1 cellular context compared by ENCODE assay signal in the genomic region with DNA sequence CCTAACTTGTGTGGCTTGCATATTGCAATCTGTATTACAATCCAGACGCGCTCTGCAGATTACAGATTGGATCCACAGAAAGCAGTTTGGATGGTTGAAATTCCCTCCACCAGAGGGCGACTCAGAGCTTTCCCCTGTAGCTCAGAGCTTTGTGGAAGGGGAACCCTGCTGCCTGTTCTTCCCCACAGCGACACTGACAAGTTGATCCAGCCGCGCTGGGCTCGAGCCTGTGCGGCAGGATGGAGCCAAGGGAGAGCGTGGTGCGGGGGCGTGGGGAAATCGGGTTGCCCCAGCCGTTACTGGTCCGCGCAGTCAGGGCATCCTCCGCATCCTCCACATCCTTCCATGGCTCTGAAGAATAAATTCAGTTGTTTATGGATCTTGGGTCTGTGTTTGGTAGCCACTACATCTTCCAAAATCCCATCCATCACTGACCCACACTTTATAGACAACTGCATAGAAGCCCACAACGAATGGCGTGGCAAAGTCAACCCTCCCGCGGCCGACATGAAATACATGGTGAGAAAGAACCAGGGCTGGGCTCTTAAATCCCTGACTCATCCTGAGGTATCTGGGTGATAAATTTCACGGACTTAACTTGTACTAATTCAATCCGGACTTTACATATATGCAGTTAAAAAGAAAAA.
TF ChIP-seq lines count a peak whose summit lies in the region.

A gene with protein sequence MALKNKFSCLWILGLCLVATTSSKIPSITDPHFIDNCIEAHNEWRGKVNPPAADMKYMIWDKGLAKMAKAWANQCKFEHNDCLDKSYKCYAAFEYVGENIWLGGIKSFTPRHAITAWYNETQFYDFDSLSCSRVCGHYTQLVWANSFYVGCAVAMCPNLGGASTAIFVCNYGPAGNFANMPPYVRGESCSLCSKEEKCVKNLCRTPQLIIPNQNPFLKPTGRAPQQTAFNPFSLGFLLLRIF (plus strand): TSS at position 287 of the 647 bp plus-strand sequence. CDS start 59 bp downstream, at position 346.

TF ChIP-seq in neural cell, 6 proteins besides CTCF, POLR2A, EP300 and RAD21 (continued from another document):
- TF ChIP-seq, protein P1, sequence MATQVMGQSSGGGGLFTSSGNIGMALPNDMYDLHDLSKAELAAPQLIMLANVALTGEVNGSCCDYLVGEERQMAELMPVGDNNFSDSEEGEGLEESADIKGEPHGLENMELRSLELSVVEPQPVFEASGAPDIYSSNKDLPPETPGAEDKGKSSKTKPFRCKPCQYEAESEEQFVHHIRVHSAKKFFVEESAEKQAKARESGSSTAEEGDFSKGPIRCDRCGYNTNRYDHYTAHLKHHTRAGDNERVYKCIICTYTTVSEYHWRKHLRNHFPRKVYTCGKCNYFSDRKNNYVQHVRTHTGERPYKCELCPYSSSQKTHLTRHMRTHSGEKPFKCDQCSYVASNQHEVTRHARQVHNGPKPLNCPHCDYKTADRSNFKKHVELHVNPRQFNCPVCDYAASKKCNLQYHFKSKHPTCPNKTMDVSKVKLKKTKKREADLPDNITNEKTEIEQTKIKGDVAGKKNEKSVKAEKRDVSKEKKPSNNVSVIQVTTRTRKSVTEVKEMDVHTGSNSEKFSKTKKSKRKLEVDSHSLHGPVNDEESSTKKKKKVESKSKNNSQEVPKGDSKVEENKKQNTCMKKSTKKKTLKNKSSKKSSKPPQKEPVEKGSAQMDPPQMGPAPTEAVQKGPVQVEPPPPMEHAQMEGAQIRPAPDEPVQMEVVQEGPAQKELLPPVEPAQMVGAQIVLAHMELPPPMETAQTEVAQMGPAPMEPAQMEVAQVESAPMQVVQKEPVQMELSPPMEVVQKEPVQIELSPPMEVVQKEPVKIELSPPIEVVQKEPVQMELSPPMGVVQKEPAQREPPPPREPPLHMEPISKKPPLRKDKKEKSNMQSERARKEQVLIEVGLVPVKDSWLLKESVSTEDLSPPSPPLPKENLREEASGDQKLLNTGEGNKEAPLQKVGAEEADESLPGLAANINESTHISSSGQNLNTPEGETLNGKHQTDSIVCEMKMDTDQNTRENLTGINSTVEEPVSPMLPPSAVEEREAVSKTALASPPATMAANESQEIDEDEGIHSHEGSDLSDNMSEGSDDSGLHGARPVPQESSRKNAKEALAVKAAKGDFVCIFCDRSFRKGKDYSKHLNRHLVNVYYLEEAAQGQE (IDR thresholded peaks at IDR 0.05; ENCODE audit: borderline replicate concordance) = no peak
